Comparison of ENCODE assay signal across 24 cellular contexts in the genomic region with DNA sequence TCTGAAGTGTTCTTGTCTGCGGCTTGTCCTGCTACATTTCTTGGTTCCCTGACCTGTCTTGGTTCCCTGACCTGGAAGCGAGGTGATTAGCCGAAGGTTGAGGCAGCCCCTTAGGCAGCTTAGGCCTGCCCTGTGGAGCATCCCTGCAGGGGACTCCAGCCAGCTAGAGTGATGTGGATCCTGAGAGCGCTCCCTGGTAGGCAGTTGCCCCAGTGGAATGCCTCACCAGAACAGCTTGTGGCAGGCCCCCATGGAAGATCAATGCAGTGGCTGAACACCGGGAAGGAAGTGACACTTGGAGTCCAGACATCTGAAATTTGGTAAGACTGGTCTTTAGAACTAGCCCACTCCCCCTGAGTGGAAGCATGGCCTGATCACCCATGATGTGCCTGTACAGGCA.
"Had no signal": no experiment of that assay in that cellular context is flagged by ENCODE, and none has a peak within 500 bp of the region (broad histone marks: within the 10 kb centered on the region; RNA-seq: fewer than 3 reads in every experiment).

No MANE protein-coding gene starts in this region.

- H3K27me3 ChIP-seq: colonic mucosa had no signal

- H3K4me3 ChIP-seq: colonic mucosa, coronary artery, dorsolateral prefrontal cortex, esophagus muscularis mucosa, esophagus squamous epithelium, gastrocnemius medialis, gastroesophageal sphincter, heart left ventricle, heart right ventricle had no signal

- H3K36me3 ChIP-seq: colonic mucosa, esophagus muscularis mucosa, esophagus squamous epithelium, gastrocnemius medialis, gastroesophageal sphincter, heart left ventricle, heart right ventricle had no signal

- H3K4me1 ChIP-seq: colonic mucosa, esophagus muscularis mucosa, esophagus squamous epithelium, foreskin keratinocyte, gastrocnemius medialis, gastroesophageal sphincter, heart left ventricle, heart right ventricle had no signal

- H3K9me3 ChIP-seq: colonic mucosa, esophagus muscularis mucosa, esophagus squamous epithelium, gastrocnemius medialis, gastroesophageal sphincter, heart left ventricle, heart right ventricle had no signal

- DNase-seq: colonic mucosa; cortex of kidney; dermis blood vessel endothelial cell; dorsolateral prefrontal cortex; effector CD4-positive, alpha-beta T cell; effector CD8-positive, alpha-beta T cell; effector memory CD4-positive, alpha-beta T cell; effector memory CD8-positive, alpha-beta T cell; endodermal cell; erythroblast; esophagus squamous epithelium; foreskin fibroblast; foreskin keratinocyte; foreskin melanocyte; gastrocnemius medialis; glutamatergic neuron; head of caudate nucleus; heart left ventricle; heart right ventricle had no signal

- H3K27me3 Mint-ChIP-seq: dendritic cell treated with granulocyte-macrophage colony-stimulating factor and Interleukin-4, amounts not matched to agents 40 ng/mL and 50 ng/mL, for 4 days; effector memory CD8-positive, alpha-beta T cell had no signal

- H3K27ac ChIP-seq: colonic mucosa, coronary artery, dorsolateral prefrontal cortex, epithelial cell of prostate, esophagus muscularis mucosa, esophagus squamous epithelium, foreskin keratinocyte, gastrocnemius medialis, gastroesophageal sphincter, heart left ventricle, heart right ventricle had no signal

- H3K27ac Mint-ChIP-seq: dendritic cell treated with granulocyte-macrophage colony-stimulating factor and Interleukin-4, amounts not matched to agents 40 ng/mL and 50 ng/mL, for 4 days; effector memory CD8-positive, alpha-beta T cell; endodermal cell had no signal

- H3K4me3 Mint-ChIP-seq: dendritic cell treated with granulocyte-macrophage colony-stimulating factor and Interleukin-4, amounts not matched to agents 40 ng/mL and 50 ng/mL, for 4 days; effector memory CD8-positive, alpha-beta T cell; endodermal cell had no signal
